ENCODE assay signal across 21 cellular contexts in the genomic region with DNA sequence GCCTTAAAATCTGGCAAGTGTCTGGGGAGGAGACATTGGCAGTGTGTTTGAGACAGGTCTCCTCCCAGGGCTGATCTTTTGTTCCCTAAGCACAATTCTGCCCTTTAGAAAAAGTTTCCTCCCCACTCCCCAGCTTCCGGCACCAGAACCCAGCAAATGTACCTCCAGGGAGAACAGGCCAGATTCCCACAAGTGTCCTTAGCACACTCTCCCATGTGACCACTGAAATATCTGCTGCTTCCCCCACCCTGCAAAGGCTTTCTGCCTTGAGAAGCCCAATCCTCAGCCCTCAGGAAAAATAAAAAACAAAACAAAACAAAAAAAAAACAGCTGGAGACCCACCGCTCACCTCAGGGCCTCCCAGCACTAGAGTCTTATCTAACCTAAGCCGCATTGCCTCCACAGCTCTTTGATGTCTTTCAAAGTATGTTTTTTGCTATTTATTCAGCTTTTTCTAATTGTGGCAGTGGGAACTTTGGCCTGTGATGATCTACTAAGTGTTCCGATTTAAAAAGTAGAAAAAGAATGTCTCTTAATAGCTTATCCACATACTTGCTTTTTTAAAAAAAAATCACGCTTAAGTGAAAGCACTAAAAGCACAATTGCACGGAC. TPM values are rescaled to one million over a fixed set of nuclear protein-coding genes. Genes with fewer than 3 reads are reported as not detected.
DNase-seq lines count a peak whose midpoint lies in the region; ATAC-seq and TF ChIP-seq lines count a peak whose summit lies in the region.
"Had no signal": no experiment of that assay in that cellular context is flagged by ENCODE, and none has a peak within 500 bp of the region (broad histone marks: within the 10 kb centered on the region; RNA-seq: fewer than 3 reads in every experiment).

No MANE protein-coding gene starts in this region.

- DNase-seq in endodermal cell (no peak), testis (peak; percentile 50), PC-3 (no peak), NCI-H1436 treated with DMSO at 0.1 percent for 48 hours (lab: John Stamatoyannopoulos, UW) (no peak), HUDEP-2 (lab: John Stamatoyannopoulos, UW; ENCODE audit: unreplicated experiment in 76 of 76) (no peak), hippocampal formation (lab: John Stamatoyannopoulos, UW) (no peak)
- DNase-seq: activated CD8-positive, alpha-beta memory T cell treated with anti-CD3 and anti-CD28 coated beads for 24 hours; CD8-positive, alpha-beta memory T cell; Karpas-422; NCI-H1105 treated with DMSO at 0.1 percent for 48 hours; OCI-M1; stimulated activated naive CD4-positive, alpha-beta T cell had no signal

- H3K4me3 Mint-ChIP-seq in endodermal cell, result no peak overlapping the region
- H3K4me3 Mint-ChIP-seq: activated T-helper 1 cell treated with anti-CD3 and anti-CD28 coated beads, Interleukin-12 subunit alpha, Interleukin-12 subunit beta, Interleukin-2, Interleukin-4 antibody, amounts not matched to agents 30 ng/mL and 10 ng/mL and 1 ng/mL, durations not matched to agents 14 hours and 24 hours and 36 hours; CD8-positive, alpha-beta memory T cell; natural killer cell treated with Interleukin-12 subunit alpha and Interleukin-12 subunit beta and Interleukin-15 and Interleukin-18, amount 100 ng/mL, for 72 hours; T-helper 2 cell treated with Interferon-gamma antibody and Interleukin-4, amounts not matched to agents 5 μg/mL and 100 μg/mL, for 36 hours had no signal

- POLR2A ChIA-PET in PC-3 (lab: Charles Lee; ENCODE audit: unreplicated experiment), result no interaction called here

- H3K36me3 Mint-ChIP-seq in endodermal cell (ENCODE audit: low read depth), result no peaks in the 10 kb centered on the region
- H3K36me3 Mint-ChIP-seq: CD8-positive, alpha-beta memory T cell; natural killer cell treated with Interleukin-12 subunit alpha and Interleukin-12 subunit beta and Interleukin-15 and Interleukin-18, amount 100 ng/mL, for 72 hours had no signal

- no peak overlapping the region for H3K4me2 ChIP-seq in PC-3 (ENCODE audit: low read length)

- ATAC-seq in PC-3, result no peak
- ATAC-seq: esophagus mucosa; natural killer cell treated with Interleukin-12 subunit alpha and Interleukin-12 subunit beta and Interleukin-15 and Interleukin-18, amount 100 ng/mL, for 72 hours had no signal

- H3K27ac Mint-ChIP-seq in endodermal cell, result peak overlapping the region; percentile 57
- H3K27ac Mint-ChIP-seq: activated T-helper 1 cell treated with anti-CD3 and anti-CD28 coated beads, Interleukin-12 subunit alpha, Interleukin-12 subunit beta, Interleukin-2, Interleukin-4 antibody, amounts not matched to agents 30 ng/mL and 10 ng/mL and 1 ng/mL, durations not matched to agents 14 hours and 24 hours and 36 hours; CD8-positive, alpha-beta memory T cell; natural killer cell treated with Interleukin-12 subunit alpha and Interleukin-12 subunit beta and Interleukin-15 and Interleukin-18, amount 100 ng/mL, for 72 hours; T-helper 2 cell treated with Interferon-gamma antibody and Interleukin-4, amounts not matched to agents 5 μg/mL and 100 μg/mL, for 36 hours had no signal

- no peak overlapping the region for H2AFZ ChIP-seq in PC-3 (ENCODE audit: low read length)

- H3K9me3 Mint-ChIP-seq in endodermal cell, result no peaks in the 10 kb centered on the region
- H3K9me3 Mint-ChIP-seq: activated T-helper 1 cell treated with anti-CD3 and anti-CD28 coated beads, Interleukin-12 subunit alpha, Interleukin-12 subunit beta, Interleukin-2, Interleukin-4 antibody, amounts not matched to agents 30 ng/mL and 10 ng/mL and 1 ng/mL, durations not matched to agents 14 hours and 24 hours and 36 hours; CD8-positive, alpha-beta memory T cell; natural killer cell treated with Interleukin-12 subunit alpha and Interleukin-12 subunit beta and Interleukin-15 and Interleukin-18, amount 100 ng/mL, for 72 hours; T-helper 2 cell treated with Interferon-gamma antibody and Interleukin-4, amounts not matched to agents 5 μg/mL and 100 μg/mL, for 36 hours had no signal

- H3K36me3 ChIP-seq in HUES48 (ENCODE audit: control insufficient read depth, insufficient read depth, low read length) (no peaks in the 10 kb centered on the region), endodermal cell (ENCODE audit: control insufficient read depth, insufficient read depth, low read length) (no peaks in the 10 kb centered on the region), mesodermal cell (ENCODE audit: control insufficient read depth, insufficient read depth, low read length) (no peaks in the 10 kb centered on the region), testis (ENCODE audit: low read depth, missing control alignments) (no peaks in the 10 kb centered on the region), PC-3 (ENCODE audit: low read depth, low read length) (no peaks in the 10 kb centered on the region)
- H3K36me3 ChIP-seq: cardiac muscle cell, HAP-1 had no signal

- TF ChIP-seq CTCF in endodermal cell (conservative IDR thresholded peaks at IDR 0.05) (no peak), testis (IDR thresholded peaks at IDR 0.05) (no peak), PC-3 (conservative IDR thresholded peaks at IDR 0.05; ENCODE audit: low read depth, low read length) (no peak)

- intact Hi-C loops in testis (cut with DNase I; ENCODE audit: low total_unique reads) (no loop called here), PC-3 (cut with micrococcal nuclease) (no loop called here)

- no peaks in the 10 kb centered on the region for H3F3A ChIP-seq in PC-3 (ENCODE audit: low read length, unreplicated experiment)

- no peaks in the 10 kb centered on the region for H4K20me1 ChIP-seq in PC-3 (ENCODE audit: low read length)

- no peaks in the 10 kb centered on the region for H3K27me3 ChIP-seq in HUES48 (ENCODE audit: control insufficient read depth, insufficient read depth, low read length)
- H3K27me3 ChIP-seq in endodermal cell (ENCODE audit: control insufficient read depth, insufficient read depth, low read length, poor library complexity, severe bottlenecking), result no peaks in the 10 kb centered on the region
- H3K27me3 ChIP-seq in testis, result no peaks in the 10 kb centered on the region
- H3K27me3 ChIP-seq in PC-3 (ENCODE audit: low read length), result no peaks in the 10 kb centered on the region
- H3K27me3 ChIP-seq: cardiac muscle cell had no signal

- H3K4me3 ChIP-seq in HUES48 (ENCODE audit: low read depth, low read length) (no peak overlapping the region), endodermal cell (ENCODE audit: low read length) (no peak overlapping the region), mesodermal cell (ENCODE audit: extremely low read depth, insufficient read depth, low read length, poor library complexity, severe bottlenecking) (no peak overlapping the region), testis (no peak overlapping the region), PC-3 (ENCODE audit: low read length) (no peak overlapping the region)
- H3K4me3 ChIP-seq: cardiac muscle cell, HAP-1, SK-N-MC had no signal

- no peaks in the 10 kb centered on the region for H3K79me2 ChIP-seq in PC-3 (ENCODE audit: low read length)

- no peaks in the 10 kb centered on the region for H3K9me3 ChIP-seq in HUES48 (ENCODE audit: control insufficient read depth, insufficient read depth, low read length)
- peaks cover 6% of the 10 kb centered on the region for H3K9me3 ChIP-seq in endodermal cell (ENCODE audit: control insufficient read depth, low read length)
- no peaks in the 10 kb centered on the region for H3K9me3 ChIP-seq in mesodermal cell (ENCODE audit: control insufficient read depth, low read length)
- H3K9me3 ChIP-seq in testis, result no peaks in the 10 kb centered on the region
- no peaks in the 10 kb centered on the region for H3K9me3 ChIP-seq in PC-3 (ENCODE audit: low read length)
- H3K9me3 ChIP-seq: HAP-1 had no signal

- H3K9ac ChIP-seq in HUES48 (ENCODE audit: low read depth, low read length) (no peak overlapping the region), endodermal cell (ENCODE audit: extremely low read depth, low read length, poor library complexity, severe bottlenecking) (no peak overlapping the region), PC-3 (ENCODE audit: low read length) (no peak overlapping the region)

- peak overlapping the region; percentile 8 for H3K27ac ChIP-seq in HUES48 (ENCODE audit: low read depth, low read length)
- H3K27ac ChIP-seq in endodermal cell (ENCODE audit: low read depth, low read length), result no peak overlapping the region
- peak overlapping the region; percentile 13 for H3K27ac ChIP-seq in mesodermal cell (ENCODE audit: low read depth, low read length, severe bottlenecking)
- H3K27ac ChIP-seq in testis, result no peak overlapping the region
- H3K27ac ChIP-seq in PC-3 (ENCODE audit: low read length), result no peak overlapping the region
- H3K27ac ChIP-seq: cardiac muscle cell, SK-N-MC had no signal

- 87 to 96% methylated on average over 3 to 6 of the region's 6 CpGs for WGBS in endodermal cell (ENCODE audit: insufficient coverage in 1 of 2, insufficient read length in 1 of 2), 2 experiments
- 75 to 83% methylated on average over 4 to 5 of the region's 6 CpGs for WGBS in mesodermal cell (ENCODE audit: insufficient coverage in 2 of 2), 2 experiments
- 52 to 53% methylated on average over 6 of the region's 6 CpGs for WGBS in testis, 2 donors

- H3K4me1 ChIP-seq in HUES48 (ENCODE audit: control insufficient read depth, insufficient read depth, low read length) (peaks cover 20% of the 10 kb centered on the region), endodermal cell (ENCODE audit: control insufficient read depth, insufficient read depth, low read length) (peaks cover 3% of the 10 kb centered on the region), mesodermal cell (ENCODE audit: control insufficient read depth, insufficient read depth, low read length, poor library complexity, severe bottlenecking) (peaks cover 21% of the 10 kb centered on the region), testis (peaks cover 35% of the 10 kb centered on the region), PC-3 (ENCODE audit: insufficient read depth, low read length) (peaks cover 28% of the 10 kb centered on the region)

- BruUV-seq in PC-3 (replicated peaks; lab: Mats Ljungman, UMichigan), result no TSS peak

- TF ChIP-seq POLR2A in testis (IDR thresholded peaks at IDR 0.05), result no peak

- peaks cover 14% of the 10 kb centered on the region for H3K4me1 Mint-ChIP-seq in endodermal cell
- H3K4me1 Mint-ChIP-seq: CD8-positive, alpha-beta memory T cell had no signal

- H3K9me2 ChIP-seq in PC-3 (replicated peaks; ENCODE audit: low read length), result no peaks in the 10 kb centered on the region

- CTCF ChIA-PET in PC-3 (lab: Charles Lee), result no interaction called here

- no peaks in the 10 kb centered on the region for H3K27me3 Mint-ChIP-seq in endodermal cell (ENCODE audit: insufficient read depth)

RNA-seq across cellular contexts. Expression of gene FBLN1, which starts 29.0 kb away (rescaled TPM):
- total RNA-seq in endodermal cell, result 100 to 1,000 TPM; 226 to 305 TPM
- 268 TPM for polyA plus RNA-seq in endodermal cell (2013, experiment 1 of 2)
- polyA plus RNA-seq in endodermal cell (2013, experiment 2 of 2), result 268 TPM
- polyA plus RNA-seq in mesodermal cell (2013, experiment 1 of 2), result 489 TPM
- 428 TPM for polyA plus RNA-seq in mesodermal cell (2013, experiment 2 of 2)
- total RNA-seq in testis, result 10 to 100 TPM; 32.4 to 42.2 TPM
- polyA plus RNA-seq in testis (ENCODE audit: insufficient read depth, low read depth, low replicate concordance), result 154 TPM
- total RNA-seq in PC-3 (2014; rRNA removed), result 13.4 and 17.4 TPM in 2 replicates
- total RNA-seq: activated T-helper 1 cell treated with anti-CD3 and anti-CD28 coated beads, Interleukin-12 subunit alpha, Interleukin-12 subunit beta, Interleukin-2, Interleukin-4 antibody, amounts not matched to agents 30 ng/mL and 10 ng/mL and 1 ng/mL, durations not matched to agents 14 hours and 24 hours and 36 hours; CD8-positive, alpha-beta memory T cell; natural killer cell treated with Interleukin-12 subunit alpha and Interleukin-12 subunit beta and Interleukin-15 and Interleukin-18, amount 100 ng/mL, for 72 hours had no signal
- polyA plus RNA-seq: CD8-positive, alpha-beta memory T cell had no signal

Comparison
In these comparisons a context has a peak if more than half of its experiments do, and no peak if none do; other contexts are left out.
1. H3K27ac ChIP-seq: peak in HUES48 (single experiment) and mesodermal cell (single experiment); none in endodermal cell (single experiment), testis (0 of 2) and PC-3 (single experiment).
2. RNA of gene FBLN1, which starts 29.0 kb away (total RNA-seq): 226 to 305 TPM in endodermal cell; 32.4 to 42.2 TPM in testis and 13.4 to 17.4 TPM in PC-3; every median in the first group is over 4 times any median in the second.